ENCODE assay signal across 23 cellular contexts in the genomic region with DNA sequence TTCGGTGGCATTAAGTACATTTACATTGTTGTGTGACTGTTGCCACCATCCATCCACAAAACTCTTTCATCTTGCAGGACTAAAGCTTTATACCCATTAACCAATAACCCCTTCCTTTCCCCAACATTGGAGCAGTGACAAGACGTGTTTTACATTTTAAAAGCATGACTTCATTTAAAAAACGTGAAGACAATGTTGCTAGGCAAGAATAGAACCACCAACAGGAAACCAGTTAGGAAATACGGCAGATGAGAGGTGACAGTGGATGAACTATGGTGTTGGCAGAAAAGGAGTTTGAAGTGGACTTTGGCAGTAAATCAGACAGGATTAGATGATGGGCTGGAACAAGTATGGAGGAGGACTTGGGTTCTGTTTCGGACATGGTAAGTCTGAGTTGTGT. TPM values are rescaled to one million over a fixed set of nuclear protein-coding genes. Genes with fewer than 3 reads are reported as not detected.
DNase-seq lines count a peak whose midpoint lies in the region; ATAC-seq, FAIRE-seq and TF ChIP-seq lines count a peak whose summit lies in the region.
"Had no signal": no experiment of that assay in that cellular context is flagged by ENCODE, and none has a peak within 500 bp of the region (broad histone marks: within the 10 kb centered on the region; RNA-seq: fewer than 3 reads in every experiment).

No MANE protein-coding gene starts in this region.

- H2AK9ac ChIP-seq in IMR-90 (replicated peaks; ENCODE audit: low read depth, low read length, poor library complexity) = no peak overlapping the region

- peaks cover 3% of the 10 kb centered on the region; the same call in 1 of the 2 replicates for H3K9me3 ChIP-seq in IMR-90 (ENCODE audit: control insufficient read depth, insufficient read depth, low read length)
- H3K9me3 ChIP-seq in endothelial cell of umbilical vein (replicated peaks; ENCODE audit: control insufficient read depth, insufficient read depth, low read length) = no peaks in the 10 kb centered on the region
- H3K9me3 ChIP-seq: lower lobe of right lung had no signal

- TF ChIP-seq CTCF in IMR-90 (conservative IDR thresholded peaks at IDR 0.05; ENCODE audit: low read depth, low read length) = no peak
- no peak for TF ChIP-seq CTCF in endothelial cell of umbilical vein (IDR thresholded peaks at IDR 0.05; ENCODE audit: extremely low read depth in 1 of 2, insufficient read depth in 1 of 2, low read depth in 1 of 2, low read length in 2 of 2)

- H3K9ac ChIP-seq in IMR-90 (ENCODE audit: low read depth, low read length) = no peak overlapping the region
- no peak overlapping the region for H3K9ac ChIP-seq in endothelial cell of umbilical vein (replicated peaks; ENCODE audit: extremely low read depth, insufficient read depth, low read length)

- H2BK15ac ChIP-seq in IMR-90 (ENCODE audit: low read depth, low read length) = no peak overlapping the region; the same call in 2 of the 3 replicates

- POLR2A ChIA-PET in IMR-90 (lab: Charles Lee; ENCODE audit: unreplicated experiment) (no interaction called here), endothelial cell of umbilical vein (lab: Charles Lee) (no interaction called here)

- H3K14ac ChIP-seq in IMR-90 (replicated peaks; ENCODE audit: low read depth, low read length) = no peak overlapping the region; the same call in 1 of the 2 replicates

- no peak overlapping the region for H4K5ac ChIP-seq in IMR-90 (ENCODE audit: low read depth, low read length)

- dilution Hi-C loops in IMR-90 (cut with HindIII; ENCODE audit: low sequenced_read_pairs, unreplicated experiment) (no loop called here), endothelial cell of umbilical vein (cut with MboI; ENCODE audit: extremely low pct_ligation_motif_present, low sequenced_read_pairs) (no loop called here)

- no peaks in the 10 kb centered on the region for H3K79me2 ChIP-seq in endothelial cell of umbilical vein (ENCODE audit: control insufficient read depth, insufficient read depth, low read length)

- H3K4me1 ChIP-seq in IMR-90 (ENCODE audit: control insufficient read depth, insufficient read depth, low read length) (no peaks in the 10 kb centered on the region), endothelial cell of umbilical vein (ENCODE audit: control insufficient read depth, extremely low read depth, insufficient read depth, low read length) (peaks cover 16% of the 10 kb centered on the region)
- H3K4me1 ChIP-seq: lower lobe of right lung had no signal

- H3K9me1 ChIP-seq in IMR-90 (ENCODE audit: insufficient read depth, low read length) (no peaks in the 10 kb centered on the region), endothelial cell of umbilical vein (replicated peaks; ENCODE audit: control insufficient read depth, extremely low read depth, insufficient read depth, low read length) (no peaks in the 10 kb centered on the region)

- peak; percentile 88 for FAIRE-seq in endothelial cell of umbilical vein (lab: Jason Lieb, UNC)

- H4K20me1 ChIP-seq in IMR-90 (ENCODE audit: insufficient read depth, low read length) (no peaks in the 10 kb centered on the region), endothelial cell of umbilical vein (replicated peaks; ENCODE audit: control insufficient read depth, extremely low read depth, insufficient read depth, low read length) (no peaks in the 10 kb centered on the region)

- H3K27me3 ChIP-seq in IMR-90 (ENCODE audit: control insufficient read depth, insufficient read depth, low read length) (peaks cover 2% of the 10 kb centered on the region), endothelial cell of umbilical vein (ENCODE audit: control insufficient read depth in 2 of 2, insufficient read depth in 2 of 2, low read length in 2 of 2) (no peaks in the 10 kb centered on the region)
- H3K27me3 ChIP-seq: heart right ventricle had no signal

- no peak overlapping the region for H3K4me2 ChIP-seq in IMR-90 (ENCODE audit: low read depth, low read length)
- peak overlapping the region; percentile 15 for H3K4me2 ChIP-seq in endothelial cell of umbilical vein (ENCODE audit: insufficient read depth, low read length)

- no peak overlapping the region for H3K56ac ChIP-seq in IMR-90 (ENCODE audit: extremely low read depth, insufficient read depth, low read length)

- no peaks in the 10 kb centered on the region for H3K79me1 ChIP-seq in IMR-90 (ENCODE audit: low read depth in 1 of 2, low read length in 2 of 2)

- CTCF ChIA-PET in IMR-90 (lab: Yijun Ruan, JAX) = no interaction called here
- CTCF ChIA-PET in endothelial cell of umbilical vein (lab: Charles Lee) = interaction anchor here (2.7 kb wide), 1 partner anchor 10 kb away, joined by 8 read pairs; no protein-coding TSS in a partner anchor

- H4K91ac ChIP-seq in IMR-90 (ENCODE audit: insufficient read depth, low read depth, low read length) = no peak overlapping the region

- intact Hi-C loops in IMR-90 (cut with micrococcal nuclease) = no loop called here
- intact Hi-C loops in endothelial cell of umbilical vein (cut with micrococcal nuclease) = loop anchor here (1.0 to 2.0 kb wide), 3 partner anchors 14 to 68 kb away; no protein-coding TSS in a partner anchor

- no peak overlapping the region for H2AK5ac ChIP-seq in IMR-90 (ENCODE audit: low read depth, low read length)

- in situ Hi-C loops in IMR-90 (cut with MboI; ENCODE audit: low sequenced_read_pairs) = no loop called here

- no peak overlapping the region for H3K27ac ChIP-seq in IMR-90 (ENCODE audit: insufficient read depth, low read length)
- H3K27ac ChIP-seq in endothelial cell of umbilical vein (ENCODE audit: insufficient read depth, low read depth, low read length) = peak overlapping the region; percentile 24
- H3K27ac ChIP-seq: cardiac muscle cell, lower lobe of right lung had no signal

- H3K18ac ChIP-seq in IMR-90 (ENCODE audit: low read depth, low read length) = no peak overlapping the region; the same call in 1 of the 2 replicates

- TF ChIP-seq RAD21 in IMR-90 (IDR thresholded peaks at IDR 0.05; ENCODE audit: low read length) = no peak

- H2BK20ac ChIP-seq in IMR-90 (ENCODE audit: low read depth, low read length) = no peak overlapping the region

- no peak overlapping the region for H4K8ac ChIP-seq in IMR-90 (ENCODE audit: low read depth in 2 of 2, low read length in 2 of 2)

- no peak for ATAC-seq in IMR-90 (ENCODE audit: low read depth)
- ATAC-seq: activated CD8-positive, alpha-beta memory T cell treated with anti-CD3 and anti-CD28 coated beads, Interleukin-2, amount 10 ng/mL, durations not matched to agents 7 days and 5 days; activated T-helper 17 cell treated with anti-CD3 and anti-CD28 coated beads, Interleukin-2, amount 50 U/mL, for 72 hours; esophagus mucosa had no signal

- no TSS peak for BruUV-seq in IMR-90 (replicated peaks; lab: Mats Ljungman, UMichigan)
- BruUV-seq in endothelial cell of umbilical vein (replicated peaks; lab: Mats Ljungman, UMichigan) = no TSS peak

- no peak overlapping the region for H3K23ac ChIP-seq in IMR-90 (ENCODE audit: low read depth, low read length)

- H3K4me3 ChIP-seq in IMR-90 (ENCODE audit: insufficient read depth, low read depth, low read length) (no peak overlapping the region), endothelial cell of umbilical vein (replicated peaks in 1 of 3; ENCODE audit: insufficient read depth in 1 of 3, low read depth in 1 of 3, low read length in 3 of 3) (no peak overlapping the region)
- H3K4me3 ChIP-seq: cardiac muscle cell, heart right ventricle, lower lobe of right lung had no signal

- H2AFZ ChIP-seq in IMR-90 (replicated peaks; ENCODE audit: low read length, poor library complexity) (no peak overlapping the region), endothelial cell of umbilical vein (ENCODE audit: low read depth, low read length) (no peak overlapping the region)

- TF ChIP-seq POLR2A in IMR-90 (IDR thresholded peaks at IDR 0.05; ENCODE audit: low read depth, low read length) (no peak), endothelial cell of umbilical vein (IDR thresholded peaks at IDR 0.05; ENCODE audit: low read depth, low read length) (no peak)

- WGBS in IMR-90 (ENCODE audit: extremely low coverage in 2 of 2, insufficient read length in 1 of 2), 2 experiments = 60% methylated on average over 2 of the region's 5 CpGs; no CpG with 5 or more reads in 1 of the 2 experiments

- H2BK5ac ChIP-seq in IMR-90 (ENCODE audit: low read depth, low read length, poor library complexity, severe bottlenecking) = no peak overlapping the region

- no peak overlapping the region for H3K4ac ChIP-seq in IMR-90 (ENCODE audit: low read depth, low read length)

- DNase-seq in CD1c-positive myeloid dendritic cell (ENCODE audit: extremely low spot score) (peak; percentile 54), IMR-90 (peak; percentile 40), endothelial cell of umbilical vein (ENCODE audit: low read depth, low spot score) (peak; percentile 93), lung microvascular endothelial cell (ENCODE audit: low read depth in 2 of 2) (peak; percentile 88 to 97), ureter (ENCODE audit: low spot score) (no peak), NCI-H1694 (lab: John Stamatoyannopoulos, UW) (no peak), DMS114 treated with DMSO at 0.1 percent for 48 hours (lab: John Stamatoyannopoulos, UW; ENCODE audit: unreplicated experiment) (no peak)
- DNase-seq in activated CD4-positive, alpha-beta T cell treated with anti-CD3 and anti-CD28 coated beads, Interleukin-2, amount 50 U/mL, for 1 hour = no peak
- DNase-seq: activated CD4-positive, alpha-beta T cell treated with anti-CD3 and anti-CD28 coated beads for 1 hour; activated CD8-positive, alpha-beta memory T cell treated with anti-CD3 and anti-CD28 coated beads, Interleukin-2, amount 10 ng/mL, durations not matched to agents 7 days and 5 days; COR-L47; H9; heart right ventricle; lower lobe of right lung; NCI-H1694 treated with DMSO at 0.1 percent for 48 hours; NCI-H345; right cardiac atrium had no signal

- H3K36me3 ChIP-seq in IMR-90 (ENCODE audit: control insufficient read depth, insufficient read depth, low read length) = no peaks in the 10 kb centered on the region
- no peaks in the 10 kb centered on the region for H3K36me3 ChIP-seq in endothelial cell of umbilical vein (ENCODE audit: control insufficient read depth in 2 of 2, extremely low read depth in 1 of 2, insufficient read depth in 2 of 2, low read length in 2 of 2)
- H3K36me3 ChIP-seq: cardiac muscle cell, heart right ventricle, lower lobe of right lung had no signal

- no peak overlapping the region for H2BK120ac ChIP-seq in IMR-90 (ENCODE audit: low read depth, low read length)

RNA-seq across cellular contexts. Expression of a gene that starts 17.0 kb away (rescaled TPM):
- total RNA-seq in IMR-90 (2012; rRNA removed) = not detected in 2 replicates
- not detected in 2 replicates for polyA plus RNA-seq in IMR-90 (2012; rRNA removed)
- polyA plus RNA-seq in IMR-90 (2012; cell fraction: cytosol; rRNA removed) = 0.01 TPM in 1 of 2 replicates, not detected in the other
- polyA plus RNA-seq in IMR-90 (2012; cell fraction: nucleus; rRNA removed; ENCODE audit: low replicate concordance) = 0.05 TPM in 1 of 2 replicates, not detected in the other
- 0.24 TPM in 1 of 2 replicates, not detected in the other for total RNA-seq in endothelial cell of umbilical vein
- polyA plus RNA-seq in endothelial cell of umbilical vein = 0.19 and 0.29 TPM in 2 replicates
- polyA plus RNA-seq in endothelial cell of umbilical vein (2011; cell fraction: cytosol; rRNA removed) = 0.28 and 0.31 TPM in 2 replicates
- polyA plus RNA-seq in endothelial cell of umbilical vein (2011; cell fraction: nucleus; rRNA removed) = 0.21 and 0.28 TPM in 2 replicates
- not detected in 2 replicates for polyA plus RNA-seq in endothelial cell of umbilical vein (2012)
- polyA minus RNA-seq in endothelial cell of umbilical vein = 0.29 and 0.30 TPM in 2 replicates
- not detected for polyA minus RNA-seq in endothelial cell of umbilical vein (2011; cell fraction: cytosol; rRNA and poly(A)+ RNA removed)
- polyA minus RNA-seq in endothelial cell of umbilical vein (2011; cell fraction: nucleus; rRNA and poly(A)+ RNA removed) = 0.24 and 0.29 TPM in 2 replicates
- 0.65 and 0.79 TPM in 2 replicates for total RNA-seq in lung microvascular endothelial cell
- 0.49 TPM for total RNA-seq in ureter
- total RNA-seq: cardiac muscle cell, H9 had no signal

RNA-seq across cellular contexts. Expression of a gene that starts 40.2 kb away (rescaled TPM):
- total RNA-seq in IMR-90 (2012; rRNA removed) (not detected in 2 replicates), endothelial cell of umbilical vein (0.12 and 0.13 TPM in 2 replicates), lung microvascular endothelial cell (148 and 201 TPM in 2 replicates), ureter (13.1 TPM)
- polyA plus RNA-seq in IMR-90 (2012; rRNA removed) (not detected in 2 replicates), endothelial cell of umbilical vein (0.03 and 0.05 TPM in 2 replicates)
- not detected in 2 replicates for polyA plus RNA-seq in IMR-90 (2012; cell fraction: cytosol; rRNA removed)
- polyA plus RNA-seq in IMR-90 (2012; cell fraction: nucleus; rRNA removed; ENCODE audit: low replicate concordance) = not detected in 2 replicates
- polyA plus RNA-seq in endothelial cell of umbilical vein (2011; cell fraction: cytosol; rRNA removed) = 0.04 TPM in 2 replicates
- 0.07 and 0.11 TPM in 2 replicates for polyA plus RNA-seq in endothelial cell of umbilical vein (2011; cell fraction: nucleus; rRNA removed)
- polyA plus RNA-seq in endothelial cell of umbilical vein (2012) = 0.07 TPM in 1 of 2 replicates, not detected in the other
- polyA minus RNA-seq in endothelial cell of umbilical vein = 0.13 and 0.32 TPM in 2 replicates
- not detected for polyA minus RNA-seq in endothelial cell of umbilical vein (2011; cell fraction: cytosol; rRNA and poly(A)+ RNA removed)
- 0.14 TPM in 1 of 2 replicates, not detected in the other for polyA minus RNA-seq in endothelial cell of umbilical vein (2011; cell fraction: nucleus; rRNA and poly(A)+ RNA removed)
- total RNA-seq: H9, MCF 10A, osteocyte, RPMI7951 had no signal

Comparison
In these comparisons a context has a peak if more than half of its experiments do, and no peak if none do; other contexts are left out.
1. DNase-seq: peak in CD1c-positive myeloid dendritic cell (single experiment), IMR-90 (single experiment), endothelial cell of umbilical vein (single experiment) and lung microvascular endothelial cell (2 of 2); none in ureter (single experiment), NCI-H1694 (single experiment), activated CD4-positive, alpha-beta T cell treated with anti-CD3 and anti-CD28 coated beads, Interleukin-2, amount 50 U/mL, for 1 hour (single experiment) and DMS114 treated with DMSO at 0.1 percent for 48 hours (single experiment).
2. RNA of a gene that starts 40.2 kb away (total RNA-seq): 148 to 201 TPM in lung microvascular endothelial cell; 13.1 TPM in ureter (single experiment), 0.12 to 0.13 TPM in endothelial cell of umbilical vein and not detected in IMR-90; every median in the first group is over 10 times any median in the second.